Comparison of ENCODE assay signal across 15 cellular contexts in genomic region chr20:25020345-25020744, GRCh38. TPM values are rescaled to one million over a fixed set of nuclear protein-coding genes. Genes with fewer than 3 reads are reported as not detected.
"Had no signal": no experiment of that assay in that cellular context is flagged by ENCODE, and none has a peak within 500 bp of the region (broad histone marks: within the 10 kb centered on the region; RNA-seq: fewer than 3 reads in every experiment).

No MANE protein-coding gene starts in this region.

- H3K9me3 ChIP-seq: ascending aorta, mucosa of descending colon, psoas muscle, SJSA1 had no signal

- H3K9me3 Mint-ChIP-seq: dendritic cell treated with granulocyte-macrophage colony-stimulating factor and Interleukin-4, amounts not matched to agents 40 ng/mL and 50 ng/mL, for 4 days; naive thymus-derived CD8-positive, alpha-beta T cell had no signal

- H3K4me3 Mint-ChIP-seq: dendritic cell treated with granulocyte-macrophage colony-stimulating factor and Interleukin-4, amounts not matched to agents 40 ng/mL and 50 ng/mL, for 4 days; naive thymus-derived CD8-positive, alpha-beta T cell had no signal

- H3K27me3 ChIP-seq: ascending aorta, cardiac muscle cell, SJSA1 had no signal

- H3K27ac ChIP-seq: ascending aorta, cardiac muscle cell, SJSA1 had no signal

- H3K27me3 Mint-ChIP-seq: dendritic cell treated with granulocyte-macrophage colony-stimulating factor and Interleukin-4, amounts not matched to agents 40 ng/mL and 50 ng/mL, for 4 days; naive thymus-derived CD8-positive, alpha-beta T cell had no signal

- ATAC-seq: mucosa of descending colon; naive thymus-derived CD8-positive, alpha-beta T cell; sciatic nerve had no signal

- DNase-seq: activated CD4-positive, alpha-beta T cell treated with anti-CD3 and anti-CD28 coated beads, Interleukin-2, amount 50 U/mL, for 48 hours; activated CD4-positive, CD25-positive, alpha-beta regulatory T cell treated with anti-CD3 and anti-CD28 coated beads, Interleukin-2, amount 50 U/mL, for 72 hours; activated naive CD4-positive, alpha-beta T cell; activated T-cell treated with anti-CD3 and anti-CD28 coated beads, Interleukin-2, amount 50 U/mL, for 48 hours; hippocampal formation; mucosa of descending colon; naive thymus-derived CD8-positive, alpha-beta T cell; stimulated activated CD4-positive, alpha-beta T cell treated with anti-CD3 and anti-CD28 coated beads, Interleukin-2, amount 100 ng/mL, for 48 hours; trophoblast cell had no signal

- H3K4me3 ChIP-seq: ascending aorta, cardiac muscle cell, mucosa of descending colon, psoas muscle, SJSA1 had no signal

- H3K36me3 ChIP-seq: cardiac muscle cell, SJSA1 had no signal

- H3K27ac Mint-ChIP-seq: dendritic cell treated with granulocyte-macrophage colony-stimulating factor and Interleukin-4, amounts not matched to agents 40 ng/mL and 50 ng/mL, for 4 days; naive thymus-derived CD8-positive, alpha-beta T cell had no signal

- H3K4me1 ChIP-seq: ascending aorta, SJSA1 had no signal

RNA-seq across cellular contexts. Expression of gene ACSS1, which starts 37.6 kb away (rescaled TPM):
- total RNA-seq: cardiac muscle cell had no signal
- polyA plus RNA-seq: cardiac muscle cell had no signal
